In the genomic region with DNA sequence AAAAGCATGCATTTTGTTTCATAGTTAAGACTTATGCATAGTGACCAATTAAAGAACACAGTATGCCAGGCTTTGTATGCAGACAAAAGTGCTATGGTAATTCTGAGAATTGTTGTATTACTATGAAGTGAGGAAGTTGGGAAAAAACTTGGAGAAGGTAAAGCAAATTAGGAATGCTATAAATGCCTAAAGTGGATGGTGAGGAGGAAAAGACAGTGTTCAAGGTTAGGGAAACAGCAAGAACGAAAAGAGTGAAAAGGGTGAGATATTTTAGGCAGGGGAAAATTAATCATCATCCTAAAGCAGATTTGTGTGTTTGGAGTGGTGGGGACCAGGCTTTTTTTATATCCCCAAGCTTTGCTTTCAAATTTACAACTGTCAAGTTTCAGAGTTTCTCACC, we compare ENCODE assay signal across 14 cellular contexts. TPM values are rescaled to one million over a fixed set of nuclear protein-coding genes. Genes with fewer than 3 reads are reported as not detected.
DNase-seq lines count a peak whose midpoint lies in the region; ATAC-seq, FAIRE-seq and TF ChIP-seq lines count a peak whose summit lies in the region.
"Had no signal": no experiment of that assay in that cellular context is flagged by ENCODE, and none has a peak within 500 bp of the region (broad histone marks: within the 10 kb centered on the region; RNA-seq: fewer than 3 reads in every experiment).

No MANE protein-coding gene starts in this region.

- H3K4me2 ChIP-seq in MM.1S (ENCODE audit: low read depth, low read length) = peak overlapping the region; percentile 45; the same call in 1 of the 2 replicates
- H3K4me2 ChIP-seq in GM12878 (ENCODE audit: control insufficient read depth, insufficient read depth) = peak overlapping the region; percentile 51; the same call in 1 of the 2 replicates
- H3K4me2 ChIP-seq in smooth muscle cell = no peak overlapping the region

- RAD21 ChIA-PET in GM12878 (lab: Charles Lee; ENCODE audit: unreplicated experiment) = interaction anchor here (0.8 to 4.3 kb wide), 13 partner anchors 9 to 155 kb away, joined by 3 to 25 read pairs (median 7); a partner anchor contains a TSS

- H3K27ac ChIP-seq in MM.1S (ENCODE audit: low read length) (no peak overlapping the region), GM12878 (ENCODE audit: control insufficient read depth, insufficient read depth) (no peak overlapping the region), smooth muscle cell (ENCODE audit: low read depth) (no peak overlapping the region)

- H4K20me1 ChIP-seq in MM.1S (ENCODE audit: insufficient read depth, low read length) (no peaks in the 10 kb centered on the region), GM12878 (ENCODE audit: control insufficient read depth, insufficient read depth) (no peaks in the 10 kb centered on the region), smooth muscle cell (ENCODE audit: low read depth) (no peaks in the 10 kb centered on the region)

- POLR2A ChIA-PET in GM12878 (lab: Charles Lee) = interaction anchor here (0.7 to 1.3 kb wide), 5 partner anchors 9 to 35 kb away, joined by 4 to 6 read pairs (median 5); no protein-coding TSS in a partner anchor

- WGBS in GM12878 (ENCODE audit: insufficient coverage, insufficient replicate concordance, low lambda C conversion rate, missing lambda C conversion rate) = 12% methylated on average over 1 of the region's 1 CpG
- 67% methylated on average over 1 of the region's 1 CpG for WGBS in smooth muscle cell (ENCODE audit: low lambda C conversion rate)

- H3K4me3 ChIP-seq in MM.1S (ENCODE audit: low read length) (no peak overlapping the region), GM12878 (no peak overlapping the region), smooth muscle cell (no peak overlapping the region)
- H3K4me3 ChIP-seq: MG63 had no signal

- H3K9me2 ChIP-seq in MM.1S (replicated peaks; ENCODE audit: insufficient read depth, low read length) = no peaks in the 10 kb centered on the region

- TF ChIP-seq CTCF in MM.1S (IDR thresholded peaks at IDR 0.05; ENCODE audit: low read length) (no peak), GM12878 (IDR thresholded peaks at IDR 0.05 in 2 of 3, conservative IDR thresholded peaks at IDR 0.05 in 1 of 3; ENCODE audit: control insufficient read depth in 2 of 3, extremely low read depth in 1 of 3, insufficient read depth in 1 of 3, low read depth in 3 of 3, low read length in 3 of 3) (no peak), smooth muscle cell (IDR thresholded peaks at IDR 0.05; ENCODE audit: borderline replicate concordance, insufficient read depth, poor library complexity, severe bottlenecking) (no peak), GM13976 (IDR thresholded peaks at IDR 0.05; ENCODE audit: borderline replicate concordance, control extremely low read depth, extremely low read depth, insufficient read depth, missing control alignments) (no peak)

- peaks cover 33% of the 10 kb centered on the region for H3K4me1 ChIP-seq in MM.1S (ENCODE audit: low read length)
- H3K4me1 ChIP-seq in GM12878 (ENCODE audit: control insufficient read depth, insufficient read depth, low read length) = peaks cover 27% of the 10 kb centered on the region
- H3K4me1 ChIP-seq in smooth muscle cell (ENCODE audit: low read depth) = no peaks in the 10 kb centered on the region

- intact Hi-C loops in GM12878 (cut with micrococcal nuclease; ENCODE audit: unreplicated experiment) = loop anchor here (2.0 kb wide), 1 partner anchor 13 kb away; no protein-coding TSS in a partner anchor

- FAIRE-seq in GM18507 (lab: Jason Lieb, UNC) = peak; percentile 76
- FAIRE-seq in GM12878 (lab: Jason Lieb, UNC) = peak; percentile 84
- no peak for FAIRE-seq in HTR-8/SVneo (lab: Jason Lieb, UNC)

- CTCF ChIA-PET in GM12878 (lab: Yijun Ruan, JAX) = interaction anchor here (1.0 to 2.5 kb wide), 5 partner anchors 21 to 152 kb away, joined by 3 to 8 read pairs (median 4); no protein-coding TSS in a partner anchor

- H3K9me3 ChIP-seq in MM.1S (replicated peaks; ENCODE audit: insufficient read depth, low read length) (no peaks in the 10 kb centered on the region), GM12878 (replicated peaks; ENCODE audit: control insufficient read depth, insufficient read depth, low read length) (no peaks in the 10 kb centered on the region), smooth muscle cell (replicated peaks; ENCODE audit: low read depth) (no peaks in the 10 kb centered on the region)
- H3K9me3 ChIP-seq: MG63 had no signal

- no peak for TF ChIP-seq RAD21 in GM12878 (IDR thresholded peaks at IDR 0.05; ENCODE audit: insufficient read depth, low read depth, low read length)

- H3K36me3 ChIP-seq in MM.1S (replicated peaks; ENCODE audit: insufficient read depth, low read length) (no peaks in the 10 kb centered on the region), GM12878 (ENCODE audit: control insufficient read depth in 2 of 2, insufficient read depth in 2 of 2, low read length in 1 of 2) (no peaks in the 10 kb centered on the region), smooth muscle cell (ENCODE audit: low read depth) (no peaks in the 10 kb centered on the region)
- H3K36me3 ChIP-seq: MG63 had no signal

- DNase-seq in GM18507 (ENCODE audit: extremely low spot score, insufficient read length, low read depth) (no peak), MM.1S (no peak), GM12878 (ENCODE audit: low read depth, low spot score) (no peak), smooth muscle cell (lab: John Stamatoyannopoulos, UW; ENCODE audit: unreplicated experiment) (no peak), HTR-8/SVneo (ENCODE audit: insufficient read length, low spot score) (no peak), HT-29 (ENCODE audit: low spot score) (no peak), GM13976 (ENCODE audit: low spot score) (no peak)
- DNase-seq: DMS 273 treated with DMSO at 0.1 percent for 48 hours, GOT3, NCI-H1092 treated with DMSO at 0.1 percent for 48 hours, NCI-H2081 treated with DMSO at 0.1 percent for 48 hours, NCI-H524, SHP77 treated with DMSO at 0.1 percent for 48 hours had no signal

- no peaks in the 10 kb centered on the region for H3K79me2 ChIP-seq in MM.1S (ENCODE audit: low read length)
- no peaks in the 10 kb centered on the region for H3K79me2 ChIP-seq in GM12878 (ENCODE audit: control insufficient read depth, insufficient read depth, low read length)
- no peaks in the 10 kb centered on the region for H3K79me2 ChIP-seq in smooth muscle cell (ENCODE audit: low read depth)

- H3F3A ChIP-seq in MM.1S (ENCODE audit: insufficient read depth, low read length) = peaks cover 26% of the 10 kb centered on the region
- H3F3A ChIP-seq in smooth muscle cell (ENCODE audit: low read depth) = no peaks in the 10 kb centered on the region

- no peak overlapping the region for H2AFZ ChIP-seq in MM.1S (ENCODE audit: low read length)
- no peak overlapping the region for H2AFZ ChIP-seq in GM12878 (ENCODE audit: control insufficient read depth, low read depth, low read length)
- H2AFZ ChIP-seq in smooth muscle cell (ENCODE audit: low read depth) = peak overlapping the region; percentile 33

- H3K27me3 ChIP-seq in MM.1S (replicated peaks; ENCODE audit: insufficient read depth, low read length) (no peaks in the 10 kb centered on the region; the same call in 1 of the 2 replicates), GM12878 (replicated peaks in 1 of 2; ENCODE audit: control insufficient read depth in 2 of 2, insufficient read depth in 2 of 2, low read length in 1 of 2) (no peaks in the 10 kb centered on the region), smooth muscle cell (ENCODE audit: low read depth) (no peaks in the 10 kb centered on the region)
- H3K27me3 ChIP-seq: MG63 had no signal

- TF ChIP-seq POLR2A in GM12878 (IDR thresholded peaks at IDR 0.05; ENCODE audit: low read depth, low read length) = no peak

- SMC1A ChIA-PET in GM12878 (lab: Charles Lee; ENCODE audit: uncharacterized antibody, unreplicated experiment) = interaction anchor here (0.6 to 5.9 kb wide), 21 partner anchors 7 to 154 kb away, joined by 3 to 28 read pairs (median 7); no protein-coding TSS in a partner anchor

- no peak for TF ChIP-seq EP300 in GM12878 (IDR thresholded peaks at IDR 0.05; ENCODE audit: borderline replicate concordance in 1 of 2, control insufficient read depth in 1 of 2, low read depth in 2 of 2, low read length in 2 of 2)

- no peak for ATAC-seq in GM12878

- in situ Hi-C loops in GM12878 (cut with MboI) = loop anchor here (25.0 kb wide), 1 partner anchor 1297 kb away; a partner anchor contains a TSS
- in situ Hi-C loops in GM13976 (cut with MboI; ENCODE audit: low sequenced_read_pairs, unreplicated experiment) = no loop called here

- H3K9ac ChIP-seq in MM.1S (ENCODE audit: low read length) = no peak overlapping the region
- H3K9ac ChIP-seq in GM12878 (ENCODE audit: control insufficient read depth, insufficient read depth, low read length) = no peak overlapping the region
- no peak overlapping the region for H3K9ac ChIP-seq in smooth muscle cell (ENCODE audit: low read depth)

- no TSS peak for BruUV-seq in GM12878 (replicated peaks; lab: Mats Ljungman, UMichigan)

TF ChIP-seq in GM12878, 131 proteins besides CTCF, POLR2A, EP300 and RAD21:
- TF ChIP-seq PAX8 (IDR thresholded peaks at IDR 0.05) (no peak), IKZF2 (IDR thresholded peaks at IDR 0.05) (peak in 1 of 2 experiments; percentile 25; a peak in 1 of 4 replicates)

RNA-seq across cellular contexts. Expression of a gene that starts 10.5 kb away (rescaled TPM):
- 264 and 275 TPM in 2 replicates for total RNA-seq in GM12878 (2013; cell fraction: nucleolus; rRNA removed)
- total RNA-seq in GM12878 (2014; rRNA removed) (36.3 and 41.1 TPM in 2 replicates), GM12878 (2014; rRNA removed; fragmentation: Illumina TruSeq; extraction: Trizol) (36.0 and 36.2 TPM in 2 replicates), GM12878 (2021) (24.9 and 25.6 TPM in 2 replicates), smooth muscle cell (29.4 and 32.0 TPM in 2 replicates)
- polyA plus RNA-seq in GM12878 (2011; ENCODE audit: low read depth) = 2.5 TPM
- polyA plus RNA-seq in GM12878 (2011; rRNA removed) (84.6 and 87.0 TPM in 2 replicates), GM12878 (2014; fragmentation: Illumina TruSeq; extraction: Trizol) (27.3 and 35.5 TPM in 2 replicates), GM12878 (2014; fragmentation: Nextera tagmentation; extraction: Ambion mirVana) (1 to 10 TPM; 5.4 to 8.6 TPM), GM12878 (2014; rRNA removed) (18.2 and 24.6 TPM in 2 replicates), GM12878 (2016; fragmentation: Nextera tagmentation; extraction: Ambion mirVana) (10 to 100 TPM in 1 of 2 experiments, 1 to 10 TPM in 1; 3.3 to 11.3 TPM), smooth muscle cell (3.9 and 11.9 TPM in 2 replicates)
- polyA plus RNA-seq in GM12878 (2011; cell fraction: cytosol; rRNA removed) = 37.7 and 39.0 TPM in 2 replicates
- 123 and 134 TPM in 2 replicates for polyA plus RNA-seq in GM12878 (2011; cell fraction: nucleus; rRNA removed)
- polyA plus RNA-seq in GM12878 (2012) = 7.6 and 8.8 TPM in 2 replicates
- 131 and 158 TPM in 2 replicates for polyA minus RNA-seq in GM12878 (2011; rRNA and poly(A)+ RNA removed)
- polyA minus RNA-seq in GM12878 (2011; cell fraction: cytosol; rRNA and poly(A)+ RNA removed) = 27.3 and 36.6 TPM in 2 replicates
- polyA minus RNA-seq in GM12878 (2011; cell fraction: nucleus; rRNA and poly(A)+ RNA removed) = 180 and 273 TPM in 2 replicates
- total RNA-seq in HT-29 (2014; rRNA removed; shearing (Covaris generic)) = 11.3 and 12.3 TPM in 2 replicates
